Comparison of ENCODE assay signal across 20 cellular contexts in genomic region chr16:582614-583331, GRCh38. TPM values are rescaled to one million over a fixed set of nuclear protein-coding genes. Genes with fewer than 3 reads are reported as not detected.
A peak's percentile ranks its signal among the peaks of the same experiment; 100 is the strongest.
DNase-seq lines count a peak whose midpoint lies in the region; ATAC-seq and TF ChIP-seq lines count a peak whose summit lies in the region.
"Had no signal": no experiment of that assay in that cellular context is flagged by ENCODE, and none has a peak within 500 bp of the region (broad histone marks: within the 10 kb centered on the region; RNA-seq: fewer than 3 reads in every experiment).

No MANE protein-coding gene starts in this region.

- H3K4me1 ChIP-seq in heart left ventricle (peaks cover 0 to 44% (median 12%) of the 10 kb centered on the region in 12 donors), Panc1 (ENCODE audit: control insufficient read depth, insufficient read depth, low read length) (peaks cover 27% of the 10 kb centered on the region), endodermal cell (ENCODE audit: control insufficient read depth, insufficient read depth, low read length) (no peaks in the 10 kb centered on the region)

- H3K27ac ChIP-seq in heart left ventricle, result peak overlapping the region in 3 of 12 donors; percentile 24 to 67 (median 60)
- H3K27ac ChIP-seq in Panc1 (ENCODE audit: low read length), result no peak overlapping the region
- H3K27ac ChIP-seq in endodermal cell (ENCODE audit: low read depth, low read length), result no peak overlapping the region
- H3K27ac ChIP-seq: coronary artery, WERI-Rb-1 had no signal

- no peak overlapping the region for H3K4me3 ChIP-seq in heart left ventricle
- H3K4me3 ChIP-seq in Panc1 (ENCODE audit: low read depth in 2 of 2, low read length in 2 of 2), result no peak overlapping the region
- H3K4me3 ChIP-seq in endodermal cell (ENCODE audit: low read length), result no peak overlapping the region
- H3K4me3 ChIP-seq: coronary artery had no signal

- no peaks in the 10 kb centered on the region for H3K9me3 ChIP-seq in heart left ventricle
- H3K9me3 ChIP-seq in Panc1 (ENCODE audit: control insufficient read depth, insufficient read depth, low read depth, low read length), result no peaks in the 10 kb centered on the region
- no peaks in the 10 kb centered on the region for H3K9me3 ChIP-seq in endodermal cell (ENCODE audit: control insufficient read depth, low read length)

- ATAC-seq in heart left ventricle (peak in 2 of 4 donors; percentile 47 to 50), Right ventricle myocardium inferior (no peak), Panc1 (no peak)
- ATAC-seq: activated T-cell treated with anti-CD3 and anti-CD28 coated beads, Interleukin-2, amount 50 U/mL, for 4 hours; natural killer cell treated with Interleukin-12 subunit alpha and Interleukin-12 subunit beta and Interleukin-15 and Interleukin-18, amount 100 ng/mL, for 72 hours had no signal

- no peaks in the 10 kb centered on the region for H3K9me3 Mint-ChIP-seq in endodermal cell
- H3K9me3 Mint-ChIP-seq: activated CD4-positive, alpha-beta memory T cell treated with anti-CD3 and anti-CD28 coated beads, Interleukin-2, amount 10 ng/mL, durations not matched to agents 7 days and 5 days; activated T-cell treated with anti-CD3 and anti-CD28 coated beads, Interleukin-2, amount 50 U/mL, for 4 hours; CD4-positive, alpha-beta T cell; natural killer cell treated with Interleukin-12 subunit alpha and Interleukin-12 subunit beta and Interleukin-15 and Interleukin-18, amount 100 ng/mL, for 72 hours had no signal

- H3K27ac Mint-ChIP-seq in endodermal cell, result no peak overlapping the region
- H3K27ac Mint-ChIP-seq: activated CD4-positive, alpha-beta memory T cell treated with anti-CD3 and anti-CD28 coated beads, Interleukin-2, amount 10 ng/mL, durations not matched to agents 7 days and 5 days; CD4-positive, alpha-beta T cell; natural killer cell treated with Interleukin-12 subunit alpha and Interleukin-12 subunit beta and Interleukin-15 and Interleukin-18, amount 100 ng/mL, for 72 hours had no signal

- H3K36me3 ChIP-seq in heart left ventricle, result peaks cover 0 to 8% (median 0%) of the 10 kb centered on the region in 9 donors
- H3K36me3 ChIP-seq in Panc1 (ENCODE audit: control insufficient read depth, insufficient read depth, low read length), result no peaks in the 10 kb centered on the region
- no peaks in the 10 kb centered on the region for H3K36me3 ChIP-seq in endodermal cell (ENCODE audit: control insufficient read depth, insufficient read depth, low read length)

- WGBS in heart left ventricle, 4 donors, result 80 to 90% (median 85%) methylated on average over 2 to 21 of the region's 21 CpGs
- 90 to 94% methylated on average over 18 to 21 of the region's 21 CpGs for WGBS in endodermal cell (ENCODE audit: insufficient coverage in 1 of 2, insufficient read length in 1 of 2), 2 experiments

- intact Hi-C loops in heart left ventricle (cut with DNase I), result loop anchor here in 5 of 10 donors (5.0 to 10.0 kb wide), 3 partner anchors 62 to 80 kb away; partner anchors contain the start of genes MCRIP2 (in 2 of the 5) and WDR90 (in 2 of the 5)
- intact Hi-C loops in Right ventricle myocardium inferior (cut with DNase I), result no loop called here
- intact Hi-C loops in Panc1 (cut with micrococcal nuclease; ENCODE audit: unreplicated experiment), result no loop called here

- no peaks in the 10 kb centered on the region for H3K27me3 ChIP-seq in heart left ventricle
- no peaks in the 10 kb centered on the region for H3K27me3 ChIP-seq in Panc1 (ENCODE audit: control insufficient read depth, insufficient read depth, low read length)
- H3K27me3 ChIP-seq in endodermal cell (ENCODE audit: control insufficient read depth, insufficient read depth, low read length, poor library complexity, severe bottlenecking), result peaks cover 12% of the 10 kb centered on the region

- POLR2A ChIA-PET in Panc1 (lab: Charles Lee), result no interaction called here

- H3K36me3 Mint-ChIP-seq in endodermal cell (ENCODE audit: low read depth), result peaks cover 5% of the 10 kb centered on the region
- H3K36me3 Mint-ChIP-seq: natural killer cell treated with Interleukin-12 subunit alpha and Interleukin-12 subunit beta and Interleukin-15 and Interleukin-18, amount 100 ng/mL, for 72 hours had no signal

- peaks cover 24% of the 10 kb centered on the region for H3K27me3 Mint-ChIP-seq in endodermal cell (ENCODE audit: insufficient read depth)
- H3K27me3 Mint-ChIP-seq: activated CD4-positive, alpha-beta memory T cell treated with anti-CD3 and anti-CD28 coated beads, Interleukin-2, amount 10 ng/mL, durations not matched to agents 7 days and 5 days; CD4-positive, alpha-beta T cell; natural killer cell treated with Interleukin-12 subunit alpha and Interleukin-12 subunit beta and Interleukin-15 and Interleukin-18, amount 100 ng/mL, for 72 hours had no signal

- no peak for TF ChIP-seq POLR2A in heart left ventricle (IDR thresholded peaks at IDR 0.05)

- peaks cover 2% of the 10 kb centered on the region for H3K4me1 Mint-ChIP-seq in endodermal cell

- in situ Hi-C loops in Panc1 (cut with HindIII; ENCODE audit: low pct_unique_long_range_greater_than_20kb, low sequenced_read_pairs), result no loop called here

- DNase-seq in heart left ventricle (peak in 3 of 5 donors; percentile 74 to 87 (median 85)), Right ventricle myocardium inferior (ENCODE audit: missing footprints) (no peak), Panc1 (ENCODE audit: low read depth, low spot score) (no peak), endodermal cell (peak; percentile 65), hepatic stellate cell (ENCODE audit: low spot score) (no peak), SHP77 (lab: John Stamatoyannopoulos, UW) (no peak), COLO668 (lab: John Stamatoyannopoulos, UW; ENCODE audit: unreplicated experiment) (no peak)
- DNase-seq in activated CD4-positive, alpha-beta T cell treated with anti-CD3 and anti-CD28 coated beads, Interleukin-2, amount 50 U/mL, for 4 hours, result no peak
- DNase-seq: activated CD4-positive, alpha-beta memory T cell treated with anti-CD3 and anti-CD28 coated beads, Interleukin-2, amount 10 ng/mL, durations not matched to agents 7 days and 5 days; activated naive CD4-positive, alpha-beta T cell treated with anti-CD3 and anti-CD28 coated beads, Interleukin-2, amount 50 U/mL, for 16 hours; activated T-cell treated with anti-CD3 and anti-CD28 coated beads, Interleukin-2, amount 50 U/mL, for 4 hours; CD4-positive, alpha-beta T cell; DMS79 treated with DMSO at 0.1 percent for 48 hours; kidney; NCI-H1105; SIG-M5; WERI-Rb-1 had no signal

- CTCF ChIA-PET in Panc1 (lab: Charles Lee), result interaction anchor here (0.6 kb wide), 1 partner anchor 14 kb away, joined by 5 read pairs; no protein-coding TSS in a partner anchor

- H3K9ac ChIP-seq in endodermal cell (ENCODE audit: extremely low read depth, low read length, poor library complexity, severe bottlenecking), result no peak overlapping the region

- no TSS peak for BruUV-seq in Panc1 (replicated peaks; lab: Mats Ljungman, UMichigan)

- TF ChIP-seq CTCF in heart left ventricle (IDR thresholded peaks at IDR 0.05), result no peak
- peak; percentile 56 for TF ChIP-seq CTCF in Panc1 (IDR thresholded peaks at IDR 0.05)
- no peak for TF ChIP-seq CTCF in endodermal cell (conservative IDR thresholded peaks at IDR 0.05)

- H3K4me3 Mint-ChIP-seq in endodermal cell, result no peak overlapping the region
- H3K4me3 Mint-ChIP-seq: activated CD4-positive, alpha-beta memory T cell treated with anti-CD3 and anti-CD28 coated beads, Interleukin-2, amount 10 ng/mL, durations not matched to agents 7 days and 5 days; activated T-cell treated with anti-CD3 and anti-CD28 coated beads, Interleukin-2, amount 50 U/mL, for 4 hours; CD4-positive, alpha-beta T cell; natural killer cell treated with Interleukin-12 subunit alpha and Interleukin-12 subunit beta and Interleukin-15 and Interleukin-18, amount 100 ng/mL, for 72 hours had no signal

RNA-seq across cellular contexts. Expression of gene RAB40C, which starts 7.1 kb away (rescaled TPM):
- total RNA-seq in heart left ventricle (10 to 100 TPM; 10.2 to 17.8 (median 12.6) TPM), Right ventricle myocardium inferior (8.8 TPM), Panc1 (2021; ENCODE audit: unreplicated experiment) (30.7 TPM), endodermal cell (10 to 100 TPM; 21.3 to 25.9 TPM)
- polyA plus RNA-seq in heart left ventricle, result 10 to 100 TPM; 15.2 to 22.0 TPM
- 44.4 TPM for polyA plus RNA-seq in Panc1 (2012; ENCODE audit: insufficient read length)
- 24.0 TPM for polyA plus RNA-seq in endodermal cell (2013, experiment 1 of 2)
- 23.0 TPM for polyA plus RNA-seq in endodermal cell (2013, experiment 2 of 2)

RNA-seq across cellular contexts. Expression of gene PIGQ, which starts 13.0 kb away (rescaled TPM):
- 10 to 100 TPM; 16.4 to 39.5 (median 22.0) TPM for total RNA-seq in heart left ventricle
- 10 to 100 TPM; 21.8 to 35.8 TPM for polyA plus RNA-seq in heart left ventricle
- total RNA-seq in Right ventricle myocardium inferior, result 16.6 TPM
- total RNA-seq in Panc1 (2021; ENCODE audit: unreplicated experiment), result 83.5 TPM
- polyA plus RNA-seq in Panc1 (2012; ENCODE audit: insufficient read length), result 84.1 TPM
- 100 to 1,000 TPM; 128 to 129 TPM for total RNA-seq in endodermal cell
- polyA plus RNA-seq in endodermal cell (2013, experiment 1 of 2), result 61.9 TPM
- polyA plus RNA-seq in endodermal cell (2013, experiment 2 of 2), result 52.5 TPM

RNA-seq across cellular contexts. Expression of gene NHLRC4, which starts 16.0 kb away (rescaled TPM):
- total RNA-seq in heart left ventricle (under 1 TPM in 8 of 9 donors, not detected in 1; 0.23 to 0.86 (median 0.56) TPM), Right ventricle myocardium inferior (0.57 TPM), Panc1 (2021; ENCODE audit: unreplicated experiment) (4.0 TPM), endodermal cell (1 to 10 TPM; 1.1 TPM)
- under 1 TPM; 0.46 to 0.50 TPM for polyA plus RNA-seq in heart left ventricle
- 5.2 TPM for polyA plus RNA-seq in Panc1 (2012; ENCODE audit: insufficient read length)
- polyA plus RNA-seq in endodermal cell (2013, experiment 1 of 2), result 0.78 TPM
- 0.87 TPM for polyA plus RNA-seq in endodermal cell (2013, experiment 2 of 2)

RNA-seq across cellular contexts. Expression of gene PRR35, which starts 22.6 kb away (rescaled TPM):
- total RNA-seq in heart left ventricle (not detected), Right ventricle myocardium inferior (not detected), Panc1 (2021; ENCODE audit: unreplicated experiment) (2.2 TPM), endodermal cell (under 1 TPM; 0.29 to 0.62 TPM)
- polyA plus RNA-seq in heart left ventricle, result not detected
- 3.9 TPM for polyA plus RNA-seq in Panc1 (2012; ENCODE audit: insufficient read length)
- 0.18 TPM for polyA plus RNA-seq in endodermal cell (2013, experiment 1 of 2)
- polyA plus RNA-seq in endodermal cell (2013, experiment 2 of 2), result 0.12 TPM
- total RNA-seq: activated CD4-positive, alpha-beta memory T cell treated with anti-CD3 and anti-CD28 coated beads, Interleukin-2, amount 10 ng/mL, durations not matched to agents 7 days and 5 days; CD4-positive, alpha-beta T cell; T-helper 1 cell treated with Interleukin-12 subunit alpha and Interleukin-12 subunit beta and Interleukin-4 antibody, amounts not matched to agents 30 ng/mL and 1 ng/mL, for 36 hours had no signal

RNA-seq across cellular contexts. Expression of gene WFIKKN1, which starts 48.0 kb away (rescaled TPM):
- total RNA-seq in heart left ventricle, result 1 to 10 TPM in 1 of 9 donors, under 1 TPM in 8; 0.15 to 1.1 (median 0.25) TPM
- under 1 TPM; 0.30 to 0.51 TPM for polyA plus RNA-seq in heart left ventricle
- 0.16 TPM for total RNA-seq in Right ventricle myocardium inferior
- 2.0 TPM for total RNA-seq in Panc1 (2021; ENCODE audit: unreplicated experiment)
- polyA plus RNA-seq in Panc1 (2012; ENCODE audit: insufficient read length), result 2.1 TPM
- total RNA-seq in endodermal cell, result 10 to 100 TPM in 1 of 2 donors, 1 to 10 TPM in 1; 7.7 to 11.6 TPM
- polyA plus RNA-seq in endodermal cell (2013, experiment 1 of 2), result 17.0 TPM
- 15.2 TPM for polyA plus RNA-seq in endodermal cell (2013, experiment 2 of 2)

Comparison
In these comparisons a context has a peak if more than half of its experiments do, and no peak if none do; other contexts are left out.
1. DNase-seq: peak in heart left ventricle (3 of 5) and endodermal cell (single experiment); none in Right ventricle myocardium inferior (single experiment), Panc1 (single experiment), hepatic stellate cell (single experiment), activated CD4-positive, alpha-beta T cell treated with anti-CD3 and anti-CD28 coated beads, Interleukin-2, amount 50 U/mL, for 4 hours (0 of 2), SHP77 (0 of 2) and COLO668 (single experiment).